11 cellular contexts compared by ENCODE assay signal in genomic region chr1:170692866-170693575, GRCh38. TPM values are rescaled to one million over a fixed set of nuclear protein-coding genes. Genes with fewer than 3 reads are reported as not detected.
A peak's percentile ranks its signal among the peaks of the same experiment; 100 is the strongest.
DNase-seq lines count a peak whose midpoint lies in the region; ATAC-seq and TF ChIP-seq lines count a peak whose summit lies in the region.
"Had no signal": no experiment of that assay in that cellular context is flagged by ENCODE, and none has a peak within 500 bp of the region (broad histone marks: within the 10 kb centered on the region; RNA-seq: fewer than 3 reads in every experiment).

No MANE protein-coding gene starts in this region.

- H3K4me3 ChIP-seq in upper lobe of right lung = no peak overlapping the region

- intact Hi-C loops in left cardiac atrium (cut with DNase I) (no loop called here), upper lobe of right lung (cut with DNase I) (no loop called here)

- no peaks in the 10 kb centered on the region for H3K27me3 ChIP-seq in upper lobe of right lung

- no peak for TF ChIP-seq CTCF in upper lobe of right lung (IDR thresholded peaks at IDR 0.05)

- H3K27ac ChIP-seq in upper lobe of right lung = no peak overlapping the region
- H3K27ac ChIP-seq: HL-60 had no signal

- DNase-seq in HT1080 (ENCODE audit: low read depth) = peak; percentile 68
- peak; percentile 77 for DNase-seq in astrocyte of the hippocampus (ENCODE audit: low read depth, low spot score)
- no peak for DNase-seq in left cardiac atrium
- no peak for DNase-seq in upper lobe of right lung
- DNase-seq in activated CD4-positive, alpha-beta T cell treated with anti-CD3 and anti-CD28 coated beads for 1 hour = no peak
- no peak for DNase-seq in C1 segment of cervical spinal cord (lab: John Stamatoyannopoulos, UW)
- DNase-seq: activated CD4-positive, alpha-beta T cell treated with anti-CD3 and anti-CD28 coated beads, Interleukin-2, amount 10 ng/mL, durations not matched to agents 24 days and 14 days; NCI-H1436 treated with DMSO at 0.1 percent for 48 hours had no signal

- no peaks in the 10 kb centered on the region for H3K36me3 ChIP-seq in upper lobe of right lung

- H3K4me1 ChIP-seq in upper lobe of right lung = peaks cover 3% of the 10 kb centered on the region

- H3K9me3 ChIP-seq in upper lobe of right lung = no peaks in the 10 kb centered on the region

- ATAC-seq in left cardiac atrium (peak; percentile 56 to 75), upper lobe of right lung (peak; percentile 45), HG03354 (IDR thresholded peaks at IDR 0.05; ENCODE audit: poor library complexity, severe bottlenecking, unreplicated experiment) (no peak)
- ATAC-seq: HCT116 had no signal

RNA-seq across cellular contexts. Expression of gene PRRX1, which starts 29.1 kb away (rescaled TPM):
- total RNA-seq in HT1080 (2014; rRNA removed; shearing (Covaris generic)) = not detected in 2 replicates
- 0.14 TPM in 1 of 2 replicates, not detected in the other for polyA plus RNA-seq in HT1080 (2015; cell fraction: cytosol; rRNA removed)
- 0.08 TPM in 1 of 2 replicates, not detected in the other for polyA plus RNA-seq in HT1080 (2015; cell fraction: nucleus; rRNA removed)
- total RNA-seq in left cardiac atrium (10 to 100 TPM; 31.4 to 38.6 TPM), upper lobe of right lung (25.9 TPM)
- total RNA-seq: activated CD4-positive, alpha-beta T cell treated with anti-CD3 and anti-CD28 coated beads, Interleukin-2, amount 10 ng/mL, durations not matched to agents 24 days and 14 days had no signal

Comparison
In these comparisons a context has a peak if more than half of its experiments do, and no peak if none do; other contexts are left out.
1. DNase-seq: peak in HT1080 (single experiment) and astrocyte of the hippocampus (single experiment); none in left cardiac atrium (single experiment), upper lobe of right lung (single experiment), activated CD4-positive, alpha-beta T cell treated with anti-CD3 and anti-CD28 coated beads for 1 hour (single experiment) and C1 segment of cervical spinal cord (0 of 14).
2. RNA of gene PRRX1, which starts 29.1 kb away (total RNA-seq): 31.4 to 38.6 TPM in left cardiac atrium and 25.9 TPM in upper lobe of right lung (single experiment); not detected in HT1080; every median in the first group is over 10 times any median in the second.